ENCODE assay signal across 8 cellular contexts in the genomic region with DNA sequence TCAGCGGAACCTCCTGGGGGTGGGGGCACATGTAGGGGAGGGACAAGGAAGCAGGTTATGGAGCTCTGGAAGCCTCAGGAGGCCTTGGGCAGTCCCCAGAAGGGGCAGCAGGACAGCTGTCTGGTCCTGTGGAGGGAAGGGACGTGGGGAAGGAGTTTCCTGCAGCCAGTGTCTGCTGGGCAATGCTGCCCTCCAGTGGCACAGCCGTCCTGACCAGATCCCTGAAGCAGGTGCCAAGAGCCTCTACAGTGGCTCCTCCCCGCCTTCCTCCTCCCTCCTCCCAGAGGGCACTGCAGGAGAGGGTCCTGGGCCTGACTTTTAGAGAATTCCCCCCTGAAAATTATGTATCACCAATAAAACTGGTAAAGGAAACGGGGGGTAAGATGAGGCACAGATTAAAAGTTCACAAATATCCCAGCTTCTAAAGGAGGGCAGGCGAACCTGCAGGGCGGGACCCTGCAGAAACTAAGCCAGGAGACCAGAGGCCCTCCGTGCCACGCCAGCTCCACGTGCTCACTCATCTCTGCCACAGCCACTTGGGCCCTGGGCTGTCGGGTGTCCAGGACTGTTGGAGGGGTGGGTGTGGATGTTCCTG.
DNase-seq lines count a peak whose midpoint lies in the region; ATAC-seq and TF ChIP-seq lines count a peak whose summit lies in the region.

No MANE protein-coding gene starts in this region.

- peak overlapping the region in 3 of 7 donors; percentile 15 to 36 (median 20) for H3K27ac Mint-ChIP-seq in CD14-positive monocyte

- no peaks in the 10 kb centered on the region for H3K4me1 ChIP-seq in upper lobe of right lung

- no peaks in the 10 kb centered on the region for H3K9me3 ChIP-seq in upper lobe of right lung

- peaks cover 84 to 96% of the 10 kb centered on the region in 2 donors for H3K36me3 Mint-ChIP-seq in CD14-positive monocyte

- H3K4me3 Mint-ChIP-seq in CD14-positive monocyte: no peak overlapping the region

- no peak overlapping the region for H3K27ac ChIP-seq in upper lobe of right lung

- intact Hi-C loops in upper lobe of right lung (cut with DNase I): no loop called here
- intact Hi-C loops in CD14-positive monocyte (cut with micrococcal nuclease): no loop called here

- TF ChIP-seq CTCF in upper lobe of right lung (IDR thresholded peaks at IDR 0.05): peak; percentile 26
- TF ChIP-seq CTCF in CD14-positive monocyte (IDR thresholded peaks at IDR 0.05): no peak

- peak; percentile 7 for ATAC-seq in upper lobe of right lung
- ATAC-seq in GM21447 (IDR thresholded peaks at IDR 0.05; ENCODE audit: unreplicated experiment): no peak

- H3K27me3 ChIP-seq in upper lobe of right lung: no peaks in the 10 kb centered on the region

- no peaks in the 10 kb centered on the region for H3K9me3 Mint-ChIP-seq in CD14-positive monocyte

- H3K4me3 ChIP-seq in upper lobe of right lung: no peak overlapping the region

- H3K36me3 ChIP-seq in upper lobe of right lung: peaks cover 86% of the 10 kb centered on the region

- peaks cover 0 to 2% (median 0%) of the 10 kb centered on the region in 3 donors for H3K27me3 Mint-ChIP-seq in CD14-positive monocyte (ENCODE audit: low read depth in 3 of 3)

- DNase-seq in NCI-H82 (lab: John Stamatoyannopoulos, UW) (peak; percentile 60), NCI-H82 treated with DMSO at 0.1 percent for 48 hours (lab: John Stamatoyannopoulos, UW; ENCODE audit: unreplicated experiment) (no peak), NCI-H1930 (lab: John Stamatoyannopoulos, UW) (peak; percentile 3 to 11), astrocyte of the hippocampus (ENCODE audit: low read depth, low spot score) (peak; percentile 84), islet precursor cell (peak; percentile 80), upper lobe of right lung (no peak), CD14-positive monocyte (ENCODE audit: low spot score) (no peak)

- H3K4me1 Mint-ChIP-seq in CD14-positive monocyte: no peaks in the 10 kb centered on the region

Comparison
In these comparisons a context has a peak if more than half of its experiments do, and no peak if none do; other contexts are left out.
1. DNase-seq: peak in NCI-H82 (single experiment), NCI-H1930 (2 of 2), astrocyte of the hippocampus (single experiment) and islet precursor cell (single experiment); none in NCI-H82 treated with DMSO at 0.1 percent for 48 hours (single experiment), upper lobe of right lung (single experiment) and CD14-positive monocyte (single experiment).